Comparison of ENCODE assay signal across 1 cellular context in genomic region chr2:38095996-38096861, GRCh38.
A peak's percentile ranks its signal among the peaks of the same experiment; 100 is the strongest.
TF ChIP-seq lines count a peak whose summit lies in the region.

No MANE protein-coding gene starts in this region.

TF ChIP-seq in HEK293, 187 proteins besides CTCF, POLR2A, EP300 and RAD21 (continued from another document and continues in another):
- TF ChIP-seq HOXD13 (CRISPR knock-in tag; IDR thresholded peaks at IDR 0.05; ENCODE audit: borderline replicate concordance) (peak; percentile 47; the same call in 1 of the 2 replicates), ZNF580 (tag by site-specific recombination; IDR thresholded peaks at IDR 0.05) (no peak; the same call in 1 of the 2 replicates), MZF1 (tag by site-specific recombination; IDR thresholded peaks at IDR 0.05; ENCODE audit: borderline replicate concordance) (no peak; the same call in 1 of the 2 replicates), ZNF404 (tag by site-specific recombination; IDR thresholded peaks at IDR 0.05) (no peak), PRDM10 (tag by site-specific recombination; IDR thresholded peaks at IDR 0.05) (peak; percentile 95), PATZ1 (tag by site-specific recombination; IDR thresholded peaks at IDR 0.05) (peak; percentile 81), ZNF132 (tag by site-specific recombination; IDR thresholded peaks at IDR 0.05; ENCODE audit: borderline replicate concordance) (no peak), AEBP2 (tag by site-specific recombination; IDR thresholded peaks at IDR 0.05; ENCODE audit: borderline replicate concordance) (no peak), ZBTB20 (tag by site-specific recombination; IDR thresholded peaks at IDR 0.05) (no peak), ZNF623 (tag by site-specific recombination; IDR thresholded peaks at IDR 0.05) (no peak), SP7 (tag by site-specific recombination; IDR thresholded peaks at IDR 0.05) (peak; percentile 93), ZNF155 (tag by site-specific recombination; IDR thresholded peaks at IDR 0.05) (no peak), ZNF433 (tag by site-specific recombination; IDR thresholded peaks at IDR 0.05; ENCODE audit: low read depth) (no peak), ZNF423 (tag by site-specific recombination; IDR thresholded peaks at IDR 0.05) (no peak), YY2 (tag by site-specific recombination; IDR thresholded peaks at IDR 0.05) (no peak), ZNF561 (tag by site-specific recombination; IDR thresholded peaks at IDR 0.05; ENCODE audit: borderline replicate concordance) (0 out of 2 replicates have a peak, but pooled peaks have one; percentile 35), ZEB2 (tag by site-specific recombination; IDR thresholded peaks at IDR 0.05) (no peak), ZNF449 (tag by site-specific recombination; IDR thresholded peaks at IDR 0.05) (no peak), ZNF366 (tag by site-specific recombination; conservative IDR thresholded peaks at IDR 0.05) (peak; percentile 78), ZNF112 (tag by site-specific recombination; IDR thresholded peaks at IDR 0.05) (no peak), ZFP37 (tag by site-specific recombination; IDR thresholded peaks at IDR 0.05) (no peak), ZFP69B (tag by site-specific recombination; IDR thresholded peaks at IDR 0.05) (no peak), ZNF274 (IDR thresholded peaks at IDR 0.05; ENCODE audit: low read length) (no peak), ZNF274 (tag by site-specific recombination; IDR thresholded peaks at IDR 0.05; ENCODE audit: borderline replicate concordance) (no peak), ZNF529 (tag by site-specific recombination; IDR thresholded peaks at IDR 0.05; ENCODE audit: insufficient replicate concordance) (no peak), ZBTB11 (tag by site-specific recombination; conservative IDR thresholded peaks at IDR 0.05; ENCODE audit: low read depth) (peak; percentile 26; the same call in 1 of the 2 replicates), ZBTB7A (tag by site-specific recombination; IDR thresholded peaks at IDR 0.05; ENCODE audit: low read depth) (no peak), YY1 (tag by site-specific recombination; IDR thresholded peaks at IDR 0.05) (no peak), ZBTB6 (tag by site-specific recombination; IDR thresholded peaks at IDR 0.05) (no peak), HOXA7 (CRISPR knock-in tag; IDR thresholded peaks at IDR 0.05; ENCODE audit: borderline replicate concordance) (no peak), ZNF239 (tag by site-specific recombination; IDR thresholded peaks at IDR 0.05) (no peak), ZNF133 (tag by site-specific recombination; IDR thresholded peaks at IDR 0.05) (no peak), ZNF391 (tag by site-specific recombination; IDR thresholded peaks at IDR 0.05; ENCODE audit: borderline replicate concordance, low read depth) (no peak), ZNF211 (tag by site-specific recombination; IDR thresholded peaks at IDR 0.05; ENCODE audit: low read depth) (no peak), ZNF530 (tag by site-specific recombination; IDR thresholded peaks at IDR 0.05; ENCODE audit: low read depth) (no peak), GLI4 (tag by site-specific recombination; IDR thresholded peaks at IDR 0.05) (no peak), ZNF629 (tag by site-specific recombination; IDR thresholded peaks at IDR 0.05) (peak; percentile 66), ZBTB21 (tag by site-specific recombination; IDR thresholded peaks at IDR 0.05) (no peak), ZBTB48 (tag by site-specific recombination; IDR thresholded peaks at IDR 0.05) (no peak; the same call in 1 of the 2 replicates), ZNF843 (tag by site-specific recombination; IDR thresholded peaks at IDR 0.05) (peak; percentile 99), ZNF704 (tag by site-specific recombination; IDR thresholded peaks at IDR 0.05) (no peak), ZNF776 (tag by site-specific recombination; IDR thresholded peaks at IDR 0.05; ENCODE audit: borderline replicate concordance) (no peak), ZNF624 (tag by site-specific recombination; IDR thresholded peaks at IDR 0.05) (no peak), ZNF747 (tag by site-specific recombination; IDR thresholded peaks at IDR 0.05) (no peak), KLF7 (tag by site-specific recombination; IDR thresholded peaks at IDR 0.05; ENCODE audit: borderline replicate concordance) (peak; percentile 78; the same call in 1 of the 2 replicates), FEZF1 (tag by site-specific recombination; IDR thresholded peaks at IDR 0.05) (peak; percentile 100), ZNF169 (tag by site-specific recombination; IDR thresholded peaks at IDR 0.05) (no peak), GLI2 (tag by site-specific recombination; IDR thresholded peaks at IDR 0.05; ENCODE audit: borderline replicate concordance, low read depth) (no peak), REPIN1 (tag by site-specific recombination; IDR thresholded peaks at IDR 0.05; ENCODE audit: low read depth) (no peak), WT1 (tag by site-specific recombination; IDR thresholded peaks at IDR 0.05) (peak; percentile 99), GLIS1 (tag by site-specific recombination; IDR thresholded peaks at IDR 0.05) (peak; percentile 32), MEIS1 (CRISPR knock-in tag; IDR thresholded peaks at IDR 0.05; ENCODE audit: borderline replicate concordance) (peak; percentile 20; the same call in 1 of the 2 replicates), PBX3 (CRISPR knock-in tag; IDR thresholded peaks at IDR 0.05) (0 out of 2 replicates have a peak, but pooled peaks have one; percentile 27), GFI1B (tag by site-specific recombination; IDR thresholded peaks at IDR 0.05) (no peak)
